8 cellular contexts compared by ENCODE assay signal in genomic region chr10:92849234-92849525, GRCh38. TPM values are rescaled to one million over a fixed set of nuclear protein-coding genes. Genes with fewer than 3 reads are reported as not detected.
A peak's percentile ranks its signal among the peaks of the same experiment; 100 is the strongest.
DNase-seq lines count a peak whose midpoint lies in the region; ATAC-seq, FAIRE-seq and TF ChIP-seq lines count a peak whose summit lies in the region.

No MANE protein-coding gene starts in this region.

- DNase-seq in cardiac muscle cell (ENCODE audit: low read depth in 1 of 2, low spot score in 1 of 2) (peak in 1 of 2 donors; percentile 27), left ventricle myocardium superior (no peak), keratinocyte (ENCODE audit: low read depth, low spot score) (no peak), testis (no peak), amniotic stem cell (lab: John Stamatoyannopoulos, UW) (no peak)
- no peak for DNase-seq in activated CD4-positive, alpha-beta memory T cell treated with anti-CD3 and anti-CD28 coated beads, Interleukin-2, amount 10 ng/mL, durations not matched to agents 7 days and 5 days

- peak overlapping the region; percentile 69 for H3K27ac Mint-ChIP-seq in activated CD4-positive, alpha-beta memory T cell treated with anti-CD3 and anti-CD28 coated beads, Interleukin-2, amount 10 ng/mL, durations not matched to agents 7 days and 5 days

- peak overlapping the region; percentile 70 for H2AFZ ChIP-seq in keratinocyte (ENCODE audit: control insufficient read depth, low read length)

- CTCF ChIA-PET in activated CD4-positive, alpha-beta memory T cell treated with anti-CD3 and anti-CD28 coated beads, Interleukin-2, amount 10 ng/mL, durations not matched to agents 7 days and 5 days (lab: Charles Lee) = interaction anchor here (0.7 to 7.7 kb wide), 4 partner anchors 7 to 531 kb away, joined by 3 to 99 read pairs (median 4); no protein-coding TSS in a partner anchor

- H3K4me1 ChIP-seq in cardiac muscle cell (ENCODE audit: low read depth) (no peaks in the 10 kb centered on the region), keratinocyte (ENCODE audit: control insufficient read depth, extremely low read depth, insufficient read depth, low read length) (peaks cover 9% of the 10 kb centered on the region), testis (no peaks in the 10 kb centered on the region)

- FAIRE-seq in keratinocyte (lab: Jason Lieb, UNC) = no peak

- POLR2A ChIA-PET in activated CD4-positive, alpha-beta memory T cell treated with anti-CD3 and anti-CD28 coated beads, Interleukin-2, amount 10 ng/mL, durations not matched to agents 7 days and 5 days (lab: Charles Lee) = interaction anchor here (1.1 to 2.9 kb wide), 10 partner anchors 10 to 529 kb away, joined by 3 to 17 read pairs (median 5); partner anchors contain the start of gene HHEX

- H3K27me3 ChIP-seq in cardiac muscle cell (peaks cover 14% of the 10 kb centered on the region), keratinocyte (ENCODE audit: control insufficient read depth, extremely low read depth, insufficient read depth, low read length) (peaks cover 3% of the 10 kb centered on the region), testis (no peaks in the 10 kb centered on the region)

- H3K27ac ChIP-seq in cardiac muscle cell = no peak overlapping the region
- H3K27ac ChIP-seq in keratinocyte (ENCODE audit: control insufficient read depth, insufficient read depth, low read length) = no peak overlapping the region
- H3K27ac ChIP-seq in testis = peak overlapping the region; percentile 79 to 88

- no peaks in the 10 kb centered on the region for H3K9me3 ChIP-seq in cardiac muscle cell (ENCODE audit: low read depth)
- H3K9me3 ChIP-seq in keratinocyte (ENCODE audit: control insufficient read depth, low read depth, low read length) = no peaks in the 10 kb centered on the region
- no peaks in the 10 kb centered on the region for H3K9me3 ChIP-seq in testis

- peak overlapping the region; percentile 97 for H3K4me2 ChIP-seq in keratinocyte (ENCODE audit: control insufficient read depth, extremely low read depth, insufficient read depth, low read depth, low read length)

- WGBS in testis, 2 donors = 0 to 2% methylated on average over 7 of the region's 7 CpGs

- H3K36me3 ChIP-seq in cardiac muscle cell (no peaks in the 10 kb centered on the region), keratinocyte (ENCODE audit: control insufficient read depth in 2 of 2, extremely low read depth in 1 of 2, insufficient read depth in 2 of 2, low read length in 2 of 2) (no peaks in the 10 kb centered on the region), testis (ENCODE audit: low read depth, missing control alignments) (no peaks in the 10 kb centered on the region)

- H3K4me3 Mint-ChIP-seq in activated CD4-positive, alpha-beta memory T cell treated with anti-CD3 and anti-CD28 coated beads, Interleukin-2, amount 10 ng/mL, durations not matched to agents 7 days and 5 days = peak overlapping the region; percentile 80

- no peaks in the 10 kb centered on the region for H3K79me2 ChIP-seq in keratinocyte (ENCODE audit: control insufficient read depth, insufficient read depth, low read length)

- H3K4me1 Mint-ChIP-seq in activated CD4-positive, alpha-beta memory T cell treated with anti-CD3 and anti-CD28 coated beads, Interleukin-2, amount 10 ng/mL, durations not matched to agents 7 days and 5 days = peaks cover 35% of the 10 kb centered on the region

- ATAC-seq in left ventricle myocardium superior (no peak), HG03175 (IDR thresholded peaks at IDR 0.05; ENCODE audit: unreplicated experiment) (no peak), GM18907 (IDR thresholded peaks at IDR 0.05; ENCODE audit: unreplicated experiment) (no peak)

- H4K20me1 ChIP-seq in keratinocyte (ENCODE audit: control insufficient read depth, extremely low read depth, insufficient read depth, low read length) = no peaks in the 10 kb centered on the region

- no peak for TF ChIP-seq CTCF in cardiac muscle cell (IDR thresholded peaks at IDR 0.05; ENCODE audit: low read depth, low read length)
- TF ChIP-seq CTCF in keratinocyte (optimal IDR thresholded peaks at IDR 0.05 in 1 of 3, IDR thresholded peaks at IDR 0.05 in 1 of 3, conservative IDR thresholded peaks at IDR 0.05 in 1 of 3; ENCODE audit: extremely low read depth in 1 of 3, insufficient read depth in 2 of 3, low read length in 3 of 3) = no peak
- no peak for TF ChIP-seq CTCF in testis (IDR thresholded peaks at IDR 0.05)

- H3K9me3 Mint-ChIP-seq in activated CD4-positive, alpha-beta memory T cell treated with anti-CD3 and anti-CD28 coated beads, Interleukin-2, amount 10 ng/mL, durations not matched to agents 7 days and 5 days = no peaks in the 10 kb centered on the region

- TF ChIP-seq POLR2A in testis (IDR thresholded peaks at IDR 0.05) = no peak

- H3K4me3 ChIP-seq in cardiac muscle cell (peak overlapping the region; percentile 94), keratinocyte (ENCODE audit: control insufficient read depth in 2 of 3, extremely low read depth in 1 of 3, insufficient read depth in 2 of 3, low read depth in 1 of 3, low read length in 3 of 3) (peak overlapping the region; percentile 60 to 74 (median 64)), testis (peak overlapping the region; percentile 84 to 94)

- H3K9me1 ChIP-seq in keratinocyte (ENCODE audit: control insufficient read depth, extremely low read depth, insufficient read depth, low read length) = no peaks in the 10 kb centered on the region

- H3K9ac ChIP-seq in keratinocyte (ENCODE audit: control insufficient read depth, extremely low read depth, insufficient read depth, low read length) = peak overlapping the region; percentile 71

- no peaks in the 10 kb centered on the region for H3K36me3 Mint-ChIP-seq in activated CD4-positive, alpha-beta memory T cell treated with anti-CD3 and anti-CD28 coated beads, Interleukin-2, amount 10 ng/mL, durations not matched to agents 7 days and 5 days (ENCODE audit: low read depth)

- intact Hi-C loops in left ventricle myocardium superior (cut with micrococcal nuclease) = no loop called here
- intact Hi-C loops in testis (cut with DNase I; ENCODE audit: low total_unique reads) = no loop called here

- no peaks in the 10 kb centered on the region for H3K27me3 Mint-ChIP-seq in activated CD4-positive, alpha-beta memory T cell treated with anti-CD3 and anti-CD28 coated beads, Interleukin-2, amount 10 ng/mL, durations not matched to agents 7 days and 5 days

- dilution Hi-C loops in keratinocyte (cut with MboI; ENCODE audit: extremely low pct_ligation_motif_present, low sequenced_read_pairs) = no loop called here

RNA-seq across cellular contexts. Expression of gene EXOC6, which starts 0.9 kb away (rescaled TPM):
- 5.7 and 7.1 TPM in 2 replicates for total RNA-seq in cardiac muscle cell
- 6.3 and 8.8 TPM in 2 replicates for polyA plus RNA-seq in cardiac muscle cell
- 9.2 TPM for total RNA-seq in left ventricle myocardium superior
- 1 to 10 TPM; 9.4 to 9.9 TPM for total RNA-seq in activated CD4-positive, alpha-beta memory T cell treated with anti-CD3 and anti-CD28 coated beads, Interleukin-2, amount 10 ng/mL, durations not matched to agents 7 days and 5 days
- 1.2 to 2.6 TPM (median 1.4 TPM) in 3 replicates for polyA plus RNA-seq in keratinocyte
- polyA plus RNA-seq in keratinocyte (2011; ENCODE audit: low read depth) = 2.9 TPM
- 0.62 and 1.6 TPM in 2 replicates for polyA plus RNA-seq in keratinocyte (2011; cell fraction: cytosol; rRNA removed)
- 1.5 and 2.2 TPM in 2 replicates for polyA plus RNA-seq in keratinocyte (2011; cell fraction: nucleus; rRNA removed)
- 1.3 and 1.5 TPM in 2 replicates for polyA plus RNA-seq in keratinocyte (2012; ENCODE audit: low replicate concordance)
- 0.59 to 1.3 TPM in 2 of 3 replicates, not detected in the other for polyA minus RNA-seq in keratinocyte
- polyA minus RNA-seq in keratinocyte (2011; cell fraction: cytosol; rRNA and poly(A)+ RNA removed) = not detected
- polyA minus RNA-seq in keratinocyte (2011; cell fraction: nucleus; rRNA and poly(A)+ RNA removed) = 2.1 and 6.9 TPM in 2 replicates
- total RNA-seq in testis = 10 to 100 TPM; 28.0 to 38.5 TPM
- 13.3 TPM for polyA plus RNA-seq in testis (ENCODE audit: insufficient read depth, low read depth, low replicate concordance)

Comparison
In these comparisons a context has a peak if more than half of its experiments do, and no peak if none do; other contexts are left out.
1. H3K27ac ChIP-seq: peak in testis (2 of 2); none in cardiac muscle cell (single experiment) and keratinocyte (single experiment).
2. Peak in every context shown above with its lines, with median percentiles within 50 percentile points of each other: H3K4me3 ChIP-seq.